Comparison of ENCODE assay signal across 8 cellular contexts in the genomic region with DNA sequence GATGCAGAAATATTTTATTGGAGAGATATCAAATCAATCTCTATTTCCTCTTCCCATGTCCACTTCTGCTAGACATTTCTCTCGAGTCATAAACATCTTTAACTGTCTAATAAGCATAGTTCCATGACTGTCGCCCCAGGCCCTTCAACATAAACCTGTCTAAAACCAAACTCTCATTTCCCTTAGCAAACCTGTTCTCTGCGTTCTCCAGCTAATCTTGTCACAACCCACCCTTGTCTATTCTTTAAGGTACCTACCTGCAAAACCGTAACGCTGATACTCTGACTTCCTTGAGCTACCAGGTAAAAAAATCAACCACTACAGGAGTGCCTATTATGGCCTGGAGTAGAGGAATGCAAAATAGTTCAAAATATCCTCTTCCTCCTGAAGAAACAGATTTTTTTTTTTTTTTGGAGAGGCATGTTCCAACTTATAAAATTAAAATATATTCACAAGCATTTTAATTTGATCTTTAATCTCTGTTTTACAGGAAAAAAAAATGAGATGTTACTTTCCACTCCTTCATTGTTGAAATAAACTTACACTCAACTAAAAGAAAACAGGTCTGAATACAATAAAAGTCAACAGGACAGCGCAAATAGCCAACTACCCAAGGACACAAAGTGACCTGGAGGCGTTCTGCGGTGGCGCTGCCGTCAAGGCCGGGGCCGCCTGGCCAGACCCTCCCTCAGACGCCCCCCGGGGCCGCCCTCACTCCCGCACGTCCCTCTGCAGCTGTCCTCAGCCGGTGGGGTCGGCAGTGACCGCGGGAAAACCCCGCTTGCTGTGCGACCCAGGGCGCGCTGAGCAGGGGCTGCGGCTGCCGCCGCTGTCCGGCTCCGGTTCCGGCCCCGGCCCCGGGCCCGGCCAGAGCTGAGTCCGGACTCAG. TPM values are rescaled to one million over a fixed set of nuclear protein-coding genes. Genes with fewer than 3 reads are reported as not detected.
DNase-seq lines count a peak whose midpoint lies in the region; ATAC-seq and FAIRE-seq lines count a peak whose summit lies in the region.

No MANE protein-coding gene starts in this region.

- peaks cover 0 to 5% (median 2%) of the 10 kb centered on the region in 5 donors for H3K9me3 Mint-ChIP-seq in CD8-positive, alpha-beta memory T cell

- H3K36me3 ChIP-seq in CD8-positive, alpha-beta memory T cell (ENCODE audit: insufficient read depth, low read length): no peaks in the 10 kb centered on the region
- no peaks in the 10 kb centered on the region for H3K36me3 ChIP-seq in effector memory CD4-positive, alpha-beta T cell (ENCODE audit: control insufficient read depth, insufficient read depth, low read length)
- H3K36me3 ChIP-seq in mucosa of stomach (ENCODE audit: control insufficient read depth, insufficient read depth, low read length): no peaks in the 10 kb centered on the region

- CTCF ChIA-PET in CD8-positive, alpha-beta memory T cell (lab: Charles Lee): interaction anchor here (0.9 kb wide), 1 partner anchor 58 kb away, joined by 3 read pairs; the partner anchor contains the start of gene ADAM22

- H3K36me3 Mint-ChIP-seq in CD8-positive, alpha-beta memory T cell: peaks cover 9 to 37% (median 21%) of the 10 kb centered on the region in 3 donors

- peak overlapping the region; percentile 97 for H3K27ac ChIP-seq in CD8-positive, alpha-beta memory T cell (ENCODE audit: low read depth, low read length)
- H3K27ac ChIP-seq in effector memory CD4-positive, alpha-beta T cell (ENCODE audit: insufficient read depth, low read length, poor library complexity, severe bottlenecking): peak overlapping the region; percentile 70

- POLR2A ChIA-PET in CD8-positive, alpha-beta memory T cell (lab: Charles Lee): interaction anchor here (0.6 to 2.3 kb wide), 4 partner anchors 58 to 933 kb away, joined by 3 to 14 read pairs (median 4); partner anchors contain the start of genes ABCB1 and ADAM22

- H3K27me3 ChIP-seq in CD8-positive, alpha-beta memory T cell (ENCODE audit: insufficient read depth, low read length, poor library complexity, severe bottlenecking): no peaks in the 10 kb centered on the region
- H3K27me3 ChIP-seq in effector memory CD4-positive, alpha-beta T cell (replicated peaks; ENCODE audit: control insufficient read depth, insufficient read depth, low read length, poor library complexity, severe bottlenecking): no peaks in the 10 kb centered on the region
- H3K27me3 ChIP-seq in mucosa of stomach (ENCODE audit: control insufficient read depth, insufficient read depth, low read length): no peaks in the 10 kb centered on the region

- peak overlapping the region; percentile 57 to 99 (median 91) for H3K27ac Mint-ChIP-seq in CD8-positive, alpha-beta memory T cell

- ATAC-seq in GM19025 (IDR thresholded peaks at IDR 0.05; ENCODE audit: low read depth, unreplicated experiment) (peak; percentile 16), HG03108 (IDR thresholded peaks at IDR 0.05; ENCODE audit: unreplicated experiment) (peak; percentile 7)

- H3K4me1 ChIP-seq in CD8-positive, alpha-beta memory T cell (ENCODE audit: insufficient read depth, low read length): peaks cover 35% of the 10 kb centered on the region
- no peaks in the 10 kb centered on the region for H3K4me1 ChIP-seq in effector memory CD4-positive, alpha-beta T cell (ENCODE audit: control insufficient read depth, insufficient read depth, low read length, poor library complexity, severe bottlenecking)
- peaks cover 14% of the 10 kb centered on the region for H3K4me1 ChIP-seq in mucosa of stomach (ENCODE audit: control insufficient read depth, insufficient read depth, low read length)

- peak overlapping the region; percentile 92 to 100 (median 95) for H3K4me3 Mint-ChIP-seq in CD8-positive, alpha-beta memory T cell

- no peak for FAIRE-seq in HTR-8/SVneo (lab: Jason Lieb, UNC)

- peak overlapping the region; percentile 87 for H3K4me3 ChIP-seq in CD8-positive, alpha-beta memory T cell (ENCODE audit: low read length)
- peak overlapping the region; percentile 88 for H3K4me3 ChIP-seq in effector memory CD4-positive, alpha-beta T cell (ENCODE audit: insufficient read depth, low read depth, low read length, poor library complexity, severe bottlenecking)
- peak overlapping the region; percentile 87 for H3K4me3 ChIP-seq in mucosa of stomach (ENCODE audit: low read length)

- H3K27me3 Mint-ChIP-seq in CD8-positive, alpha-beta memory T cell: peaks cover 0 to 2% of the 10 kb centered on the region in 2 donors

- DNase-seq in CD8-positive, alpha-beta memory T cell: peak in 2 of 5 donors; percentile 1 to 27
- DNase-seq in RPMI8226 (peak; percentile 42), ecto neural progenitor cell (ENCODE audit: low spot score) (no peak), HTR-8/SVneo (ENCODE audit: insufficient read length, low spot score) (no peak)
- peak in 2 of 3 donors; percentile 2 to 6 for DNase-seq in effector memory CD4-positive, alpha-beta T cell

- peak overlapping the region; percentile 86 for H3K9ac ChIP-seq in mucosa of stomach (ENCODE audit: low read length)

- peaks cover 52 to 67% (median 65%) of the 10 kb centered on the region in 3 donors for H3K4me1 Mint-ChIP-seq in CD8-positive, alpha-beta memory T cell

- H3K9me3 ChIP-seq in CD8-positive, alpha-beta memory T cell (ENCODE audit: low read length): no peaks in the 10 kb centered on the region
- H3K9me3 ChIP-seq in effector memory CD4-positive, alpha-beta T cell (ENCODE audit: control insufficient read depth, low read length): no peaks in the 10 kb centered on the region
- no peaks in the 10 kb centered on the region for H3K9me3 ChIP-seq in mucosa of stomach (ENCODE audit: control insufficient read depth, low read length)

RNA-seq across cellular contexts. Expression of gene SLC25A40, which starts 0.8 kb away (rescaled TPM):
- total RNA-seq in CD8-positive, alpha-beta memory T cell: 10 to 100 TPM; 32.8 to 37.9 TPM
- 13.7 TPM for polyA plus RNA-seq in CD8-positive, alpha-beta memory T cell

RNA-seq across cellular contexts. Expression of gene DBF4, which starts 0.9 kb away (rescaled TPM):
- 10 to 100 TPM; 63.9 to 67.1 TPM for total RNA-seq in CD8-positive, alpha-beta memory T cell
- 30.4 TPM for polyA plus RNA-seq in CD8-positive, alpha-beta memory T cell

RNA-seq across cellular contexts. Expression of gene ADAM22, which starts 58.7 kb away (rescaled TPM):
- total RNA-seq in CD8-positive, alpha-beta memory T cell: 1 to 10 TPM; 4.3 to 4.7 TPM
- 2.3 TPM for polyA plus RNA-seq in CD8-positive, alpha-beta memory T cell

Comparison
In these comparisons a context has a peak if more than half of its experiments do, and no peak if none do; other contexts are left out.
1. DNase-seq: peak in RPMI8226 (single experiment) and effector memory CD4-positive, alpha-beta T cell (2 of 3); none in ecto neural progenitor cell (single experiment) and HTR-8/SVneo (single experiment).
2. Peak in every context shown above with its lines, with median percentiles within 50 percentile points of each other: H3K4me3 ChIP-seq.